14 cellular contexts compared by ENCODE assay signal in the genomic region with DNA sequence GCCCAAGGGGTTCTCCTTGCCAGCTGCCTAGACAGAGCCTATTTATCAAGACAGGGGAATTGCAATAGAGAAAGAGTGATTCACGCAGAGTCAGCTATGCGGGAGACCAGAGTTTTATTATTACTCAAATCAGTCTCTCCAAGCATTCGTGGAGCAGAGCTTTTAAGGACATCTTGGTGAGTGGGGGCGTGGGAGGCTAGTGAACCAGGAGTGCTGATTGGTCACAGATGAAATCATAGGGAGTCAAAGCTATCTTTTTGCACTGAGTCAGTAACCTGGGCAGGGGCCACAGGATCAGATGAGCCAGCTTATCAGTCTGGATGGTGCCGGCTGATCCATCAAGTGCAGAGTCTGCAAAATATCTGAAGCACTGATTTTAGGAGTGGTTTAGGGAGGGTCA.
A peak's percentile ranks its signal among the peaks of the same experiment; 100 is the strongest.
DNase-seq lines count a peak whose midpoint lies in the region; ATAC-seq and TF ChIP-seq lines count a peak whose summit lies in the region.
"Had no signal": no experiment of that assay in that cellular context is flagged by ENCODE, and none has a peak within 500 bp of the region (broad histone marks: within the 10 kb centered on the region; RNA-seq: fewer than 3 reads in every experiment).

No MANE protein-coding gene starts in this region.

- peaks cover 22% of the 10 kb centered on the region for H3K9me3 Mint-ChIP-seq in activated naive CD8-positive, alpha-beta T cell treated with anti-CD3 and anti-CD28 coated beads, Interleukin-2, amount 50 U/mL, for 24 hours
- peaks cover 25% of the 10 kb centered on the region for H3K9me3 Mint-ChIP-seq in activated naive CD8-positive, alpha-beta T cell treated with anti-CD3 and anti-CD28 coated beads for 36 hours
- peaks cover 9 to 12% of the 10 kb centered on the region in 2 donors for H3K9me3 Mint-ChIP-seq in activated T-cell treated with anti-CD3 and anti-CD28 coated beads, Interleukin-2, amount 50 U/mL, for 72 hours
- H3K9me3 Mint-ChIP-seq in nephron progenitor cell, result peaks cover 65% of the 10 kb centered on the region

- no peak overlapping the region for H3K4me3 ChIP-seq in testis
- no peak overlapping the region for H3K4me3 ChIP-seq in osteoblast (ENCODE audit: insufficient read depth, low read length)
- H3K4me3 ChIP-seq: esophagus squamous epithelium had no signal

- no peaks in the 10 kb centered on the region for H3K79me2 ChIP-seq in osteoblast (ENCODE audit: insufficient read depth, low read length)

- 48 to 77% methylated on average over 5 of the region's 5 CpGs for WGBS in testis, 2 donors

- H3K36me3 ChIP-seq in testis (ENCODE audit: low read depth, missing control alignments) (no peaks in the 10 kb centered on the region), osteoblast (ENCODE audit: insufficient read depth, low read length) (no peaks in the 10 kb centered on the region)
- H3K36me3 ChIP-seq: esophagus squamous epithelium had no signal

- no peak overlapping the region for H3K4me2 ChIP-seq in osteoblast (ENCODE audit: insufficient read depth, low read length)

- no peaks in the 10 kb centered on the region for H3K27me3 Mint-ChIP-seq in activated naive CD8-positive, alpha-beta T cell treated with anti-CD3 and anti-CD28 coated beads, Interleukin-2, amount 50 U/mL, for 24 hours
- no peaks in the 10 kb centered on the region for H3K27me3 Mint-ChIP-seq in activated naive CD8-positive, alpha-beta T cell treated with anti-CD3 and anti-CD28 coated beads for 36 hours
- H3K27me3 Mint-ChIP-seq in activated T-cell treated with anti-CD3 and anti-CD28 coated beads, Interleukin-2, amount 50 U/mL, for 72 hours (ENCODE audit: low read depth), result no peaks in the 10 kb centered on the region
- peaks cover 5% of the 10 kb centered on the region for H3K27me3 Mint-ChIP-seq in nephron progenitor cell (ENCODE audit: low read depth, poor library complexity)

- intact Hi-C loops in testis (cut with DNase I; ENCODE audit: low total_unique reads), result no loop called here

- H3K4me1 ChIP-seq in testis (peaks cover 24% of the 10 kb centered on the region), osteoblast (ENCODE audit: insufficient read depth, low read length) (peaks cover 14% of the 10 kb centered on the region)
- H3K4me1 ChIP-seq: esophagus squamous epithelium had no signal

- H3K9me3 ChIP-seq in testis, result no peaks in the 10 kb centered on the region
- peaks cover 9% of the 10 kb centered on the region for H3K9me3 ChIP-seq in osteoblast (ENCODE audit: low read depth, low read length)

- H3K27ac Mint-ChIP-seq in activated naive CD8-positive, alpha-beta T cell treated with anti-CD3 and anti-CD28 coated beads, Interleukin-2, amount 50 U/mL, for 24 hours, result no peak overlapping the region
- no peak overlapping the region for H3K27ac Mint-ChIP-seq in activated naive CD8-positive, alpha-beta T cell treated with anti-CD3 and anti-CD28 coated beads for 36 hours
- H3K27ac Mint-ChIP-seq in activated T-cell treated with anti-CD3 and anti-CD28 coated beads, Interleukin-2, amount 50 U/mL, for 72 hours, result peak overlapping the region; percentile 40
- H3K27ac Mint-ChIP-seq in nephron progenitor cell, result peak overlapping the region; percentile 19

- peak; percentile 94 for ATAC-seq in activated naive CD8-positive, alpha-beta T cell treated with anti-CD3 and anti-CD28 coated beads, Interleukin-2, amount 50 U/mL, for 24 hours
- peak; percentile 98 to 99 for ATAC-seq in activated T-cell treated with anti-CD3 and anti-CD28 coated beads, Interleukin-2, amount 50 U/mL, for 72 hours (replicated peaks in 1 of 2)
- ATAC-seq: left ventricle myocardium superior had no signal

- no peak overlapping the region for H3K4me3 Mint-ChIP-seq in activated naive CD8-positive, alpha-beta T cell treated with anti-CD3 and anti-CD28 coated beads, Interleukin-2, amount 50 U/mL, for 24 hours
- H3K4me3 Mint-ChIP-seq in activated naive CD8-positive, alpha-beta T cell treated with anti-CD3 and anti-CD28 coated beads for 36 hours, result no peak overlapping the region
- peak overlapping the region; percentile 26 to 52 for H3K4me3 Mint-ChIP-seq in activated T-cell treated with anti-CD3 and anti-CD28 coated beads, Interleukin-2, amount 50 U/mL, for 72 hours
- H3K4me3 Mint-ChIP-seq in nephron progenitor cell, result no peak overlapping the region
- H3K4me3 Mint-ChIP-seq: T-helper 1 cell treated with Interleukin-12 subunit alpha and Interleukin-12 subunit beta and Interleukin-4 antibody, amounts not matched to agents 30 μg/mL and 1 μg/mL, for 36 hours had no signal

- H3K4me1 Mint-ChIP-seq in activated naive CD8-positive, alpha-beta T cell treated with anti-CD3 and anti-CD28 coated beads, Interleukin-2, amount 50 U/mL, for 24 hours, result peaks cover 13% of the 10 kb centered on the region
- peaks cover 6% of the 10 kb centered on the region for H3K4me1 Mint-ChIP-seq in activated naive CD8-positive, alpha-beta T cell treated with anti-CD3 and anti-CD28 coated beads for 36 hours
- H3K4me1 Mint-ChIP-seq in activated T-cell treated with anti-CD3 and anti-CD28 coated beads, Interleukin-2, amount 50 U/mL, for 72 hours (ENCODE audit: low read depth), result peaks cover 22% of the 10 kb centered on the region
- H3K4me1 Mint-ChIP-seq in nephron progenitor cell, result peaks cover 4% of the 10 kb centered on the region

- no peak overlapping the region for H3K27ac ChIP-seq in testis
- H3K27ac ChIP-seq in osteoblast (ENCODE audit: low read depth, low read length), result no peak overlapping the region
- H3K27ac ChIP-seq: esophagus squamous epithelium had no signal

- no peak for TF ChIP-seq CTCF in nephron progenitor cell (IDR thresholded peaks at IDR 0.05)
- no peak for TF ChIP-seq CTCF in testis (IDR thresholded peaks at IDR 0.05)
- no peak for TF ChIP-seq CTCF in osteoblast (IDR thresholded peaks at IDR 0.05; ENCODE audit: extremely low read depth, low read depth, low read length)

- H2AFZ ChIP-seq in osteoblast (ENCODE audit: low read length), result no peak overlapping the region

- peaks cover 10% of the 10 kb centered on the region for H3K36me3 Mint-ChIP-seq in activated naive CD8-positive, alpha-beta T cell treated with anti-CD3 and anti-CD28 coated beads, Interleukin-2, amount 50 U/mL, for 24 hours (ENCODE audit: low read depth)
- peaks cover 10% of the 10 kb centered on the region for H3K36me3 Mint-ChIP-seq in activated naive CD8-positive, alpha-beta T cell treated with anti-CD3 and anti-CD28 coated beads for 36 hours
- peaks cover 19 to 22% of the 10 kb centered on the region in 2 donors for H3K36me3 Mint-ChIP-seq in activated T-cell treated with anti-CD3 and anti-CD28 coated beads, Interleukin-2, amount 50 U/mL, for 72 hours (ENCODE audit: insufficient read depth in 2 of 2)
- peaks cover 28% of the 10 kb centered on the region for H3K36me3 Mint-ChIP-seq in nephron progenitor cell (ENCODE audit: low read depth)

- H3K27me3 ChIP-seq in testis (no peaks in the 10 kb centered on the region), osteoblast (ENCODE audit: insufficient read depth, low read length) (no peaks in the 10 kb centered on the region)
- H3K27me3 ChIP-seq: esophagus squamous epithelium had no signal

- H4K20me1 ChIP-seq in osteoblast (ENCODE audit: insufficient read depth, low read length), result no peaks in the 10 kb centered on the region

- peak; percentile 38 for DNase-seq in activated naive CD8-positive, alpha-beta T cell treated with anti-CD3 and anti-CD28 coated beads, Interleukin-2, amount 50 U/mL, for 24 hours
- DNase-seq in activated naive CD8-positive, alpha-beta T cell treated with anti-CD3 and anti-CD28 coated beads for 36 hours, result no peak
- DNase-seq in activated T-cell treated with anti-CD3 and anti-CD28 coated beads, Interleukin-2, amount 50 U/mL, for 72 hours, result peak; percentile 78 to 83
- DNase-seq in nephron progenitor cell (no peak), testis (peak; percentile 55), NCI-H2227 treated with DMSO at 0.1 percent for 48 hours (lab: John Stamatoyannopoulos, UW) (no peak), osteoblast (ENCODE audit: insufficient read length, low spot score, missing footprints) (no peak), globus pallidus (ENCODE audit: low spot score) (no peak)
- DNase-seq: dermis blood vessel endothelial cell, esophagus squamous epithelium, left ventricle myocardium superior, Right ventricle myocardium superior, substantia nigra had no signal

- TF ChIP-seq POLR2A in testis (IDR thresholded peaks at IDR 0.05), result no peak

Comparison
In these comparisons a context has a peak if more than half of its experiments do, and no peak if none do; other contexts are left out.
1. DNase-seq: peak in activated naive CD8-positive, alpha-beta T cell treated with anti-CD3 and anti-CD28 coated beads, Interleukin-2, amount 50 U/mL, for 24 hours (single experiment), activated T-cell treated with anti-CD3 and anti-CD28 coated beads, Interleukin-2, amount 50 U/mL, for 72 hours (2 of 2) and testis (single experiment); none in activated naive CD8-positive, alpha-beta T cell treated with anti-CD3 and anti-CD28 coated beads for 36 hours (single experiment), nephron progenitor cell (single experiment), NCI-H2227 treated with DMSO at 0.1 percent for 48 hours (single experiment), osteoblast (single experiment) and globus pallidus (single experiment).
2. H3K27ac Mint-ChIP-seq: peak in activated T-cell treated with anti-CD3 and anti-CD28 coated beads, Interleukin-2, amount 50 U/mL, for 72 hours (single experiment) and nephron progenitor cell (single experiment); none in activated naive CD8-positive, alpha-beta T cell treated with anti-CD3 and anti-CD28 coated beads, Interleukin-2, amount 50 U/mL, for 24 hours (single experiment) and activated naive CD8-positive, alpha-beta T cell treated with anti-CD3 and anti-CD28 coated beads for 36 hours (single experiment).
3. H3K4me3 Mint-ChIP-seq: peak in activated T-cell treated with anti-CD3 and anti-CD28 coated beads, Interleukin-2, amount 50 U/mL, for 72 hours (2 of 2); none in activated naive CD8-positive, alpha-beta T cell treated with anti-CD3 and anti-CD28 coated beads, Interleukin-2, amount 50 U/mL, for 24 hours (single experiment), activated naive CD8-positive, alpha-beta T cell treated with anti-CD3 and anti-CD28 coated beads for 36 hours (single experiment) and nephron progenitor cell (single experiment).